21 cellular contexts compared by ENCODE assay signal in genomic region chr12:30485230-30485890, GRCh38.
"Had no signal": no experiment of that assay in that cellular context is flagged by ENCODE, and none has a peak within 500 bp of the region (broad histone marks: within the 10 kb centered on the region; RNA-seq: fewer than 3 reads in every experiment).

No MANE protein-coding gene starts in this region.

- FAIRE-seq: endothelial cell of umbilical vein, urothelium cell line had no signal

- H3K27me3 ChIP-seq: hepatocyte, right lobe of liver, thyroid gland had no signal

- H3K4me2 ChIP-seq: hepatocyte had no signal

- H3K27ac ChIP-seq: foreskin keratinocyte, hepatocyte, parathyroid adenoma, prostate gland, right lobe of liver, thyroid gland had no signal

- H3K9me3 Mint-ChIP-seq: effector memory CD8-positive, alpha-beta T cell; type B pancreatic cell had no signal

- H2AFZ ChIP-seq: hepatocyte, parathyroid adenoma had no signal

- ATAC-seq: effector memory CD8-positive, alpha-beta T cell; foreskin keratinocyte; left colon; left ventricle myocardium superior; natural killer cell treated with Interleukin-12 subunit alpha and Interleukin-12 subunit beta and Interleukin-15 and Interleukin-18, amount 100 ng/mL, for 72 hours; right lobe of liver had no signal

- H3K4me3 Mint-ChIP-seq: effector memory CD8-positive, alpha-beta T cell; natural killer cell treated with Interleukin-12 subunit alpha and Interleukin-12 subunit beta and Interleukin-15 and Interleukin-18, amount 100 ng/mL, for 72 hours; type B pancreatic cell had no signal

- DNase-seq: effector memory CD8-positive, alpha-beta T cell; erythroblast; foreskin keratinocyte; head of caudate nucleus; left colon; left ventricle myocardium superior; mesenchymal stem cell; midbrain; retina; right lobe of liver; stimulated activated CD4-positive, alpha-beta T cell treated with anti-CD3 and anti-CD28 coated beads, Interleukin-4, amount 100 ng/mL, for 1 hour; stimulated activated naive CD4-positive, alpha-beta T cell treated with Interleukin-2 at 50 U/mL for 16 hours; thyroid gland had no signal

- H3K36me3 Mint-ChIP-seq: natural killer cell treated with Interleukin-12 subunit alpha and Interleukin-12 subunit beta and Interleukin-15 and Interleukin-18, amount 100 ng/mL, for 72 hours; type B pancreatic cell had no signal

- H3K36me3 ChIP-seq: prostate gland, right lobe of liver, thyroid gland had no signal

- H3K27me3 Mint-ChIP-seq: type B pancreatic cell had no signal

- H3K4me3 ChIP-seq: hepatocyte, lung, prostate gland, right lobe of liver, thyroid gland had no signal

- H3K27ac Mint-ChIP-seq: effector memory CD8-positive, alpha-beta T cell; natural killer cell treated with Interleukin-12 subunit alpha and Interleukin-12 subunit beta and Interleukin-15 and Interleukin-18, amount 100 ng/mL, for 72 hours; type B pancreatic cell had no signal

- H3K9me3 ChIP-seq: prostate gland, right lobe of liver, thyroid gland had no signal

- H3K9ac ChIP-seq: parathyroid adenoma had no signal

- H3K4me1 ChIP-seq: foreskin keratinocyte, parathyroid adenoma, prostate gland, thyroid gland had no signal

- H3K79me2 ChIP-seq: hepatocyte, parathyroid adenoma had no signal
